ENCODE assay signal across 15 cellular contexts in the genomic region with DNA sequence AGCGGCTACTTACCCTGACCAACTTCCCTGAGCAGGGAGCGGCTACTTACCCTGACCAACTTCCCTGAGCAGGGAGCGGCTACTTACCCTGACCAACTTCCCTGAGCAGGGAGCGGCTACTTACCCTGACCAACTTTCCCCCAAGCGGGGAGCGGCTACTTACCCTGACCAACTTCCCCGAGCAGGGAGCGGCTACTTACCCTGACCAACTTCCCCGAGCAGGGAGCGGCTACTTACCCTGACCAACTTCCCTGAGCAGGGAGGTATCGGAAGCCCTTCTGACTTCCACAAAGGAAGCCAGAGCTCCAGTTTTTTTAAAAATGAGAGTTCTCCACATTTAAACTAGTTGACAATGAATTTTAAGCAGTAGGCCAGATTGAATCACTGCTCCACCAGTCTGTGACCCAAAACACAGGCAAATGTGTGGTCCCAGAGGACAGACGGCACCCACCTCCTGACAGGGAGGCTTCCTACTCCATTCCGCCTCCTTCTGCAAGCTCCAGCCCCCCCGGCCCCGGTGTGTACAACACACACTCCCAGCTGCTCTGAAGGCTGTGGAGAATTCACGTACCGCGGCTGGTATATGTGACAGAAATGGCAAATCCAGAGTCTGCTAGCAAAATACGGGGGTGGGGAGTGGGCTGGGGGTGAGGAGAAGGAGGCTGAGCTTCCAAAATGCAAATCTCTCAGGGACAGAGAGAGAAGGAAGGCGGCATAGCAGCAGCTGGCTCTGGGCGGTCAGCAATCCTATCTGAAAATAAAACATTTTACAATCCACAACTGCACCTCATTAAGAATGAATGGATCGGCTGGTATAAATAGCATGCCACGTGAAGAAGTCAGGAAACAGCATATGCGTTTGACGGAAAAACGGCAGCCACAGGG. TPM values are rescaled to one million over a fixed set of nuclear protein-coding genes. Genes with fewer than 3 reads are reported as not detected.
DNase-seq lines count a peak whose midpoint lies in the region; ATAC-seq and TF ChIP-seq lines count a peak whose summit lies in the region.
"Had no signal": no experiment of that assay in that cellular context is flagged by ENCODE, and none has a peak within 500 bp of the region (broad histone marks: within the 10 kb centered on the region; RNA-seq: fewer than 3 reads in every experiment).

No MANE protein-coding gene starts in this region.

- no peak overlapping the region for H4K91ac ChIP-seq in neuronal stem cell (ENCODE audit: low read depth, low read length, poor library complexity)

- H2BK15ac ChIP-seq in neuronal stem cell (ENCODE audit: low read length) = no peak overlapping the region

- no peak for TF ChIP-seq POLR2A in gastroesophageal sphincter (IDR thresholded peaks at IDR 0.05)
- no peak for TF ChIP-seq POLR2A in upper lobe of left lung (IDR thresholded peaks at IDR 0.05)

- no peaks in the 10 kb centered on the region for H3K79me1 ChIP-seq in neuronal stem cell (ENCODE audit: low read depth, low read length)

- no peak for TF ChIP-seq CTCF in gastroesophageal sphincter (IDR thresholded peaks at IDR 0.05)
- TF ChIP-seq CTCF in upper lobe of left lung (IDR thresholded peaks at IDR 0.05) = no peak
- no peak for TF ChIP-seq CTCF in nephron progenitor cell (IDR thresholded peaks at IDR 0.05)
- TF ChIP-seq CTCF in smooth muscle cell (IDR thresholded peaks at IDR 0.05; ENCODE audit: borderline replicate concordance, insufficient read depth, poor library complexity, severe bottlenecking) = no peak

- no peak overlapping the region for H3K23ac ChIP-seq in neuronal stem cell (ENCODE audit: low read depth, low read length, poor library complexity)

- no peaks in the 10 kb centered on the region for H3K36me3 Mint-ChIP-seq in nephron progenitor cell (ENCODE audit: low read depth)

- peaks cover 13% of the 10 kb centered on the region for H3K27me3 Mint-ChIP-seq in nephron progenitor cell (ENCODE audit: low read depth, poor library complexity)

- DNase-seq in activated CD4-positive, CD25-positive, alpha-beta regulatory T cell treated with anti-CD3 and anti-CD28 coated beads, Interleukin-2, amount 50 U/mL, for 72 hours = peak; percentile 8
- no peak for DNase-seq in neuronal stem cell (ENCODE audit: low spot score)
- DNase-seq in upper lobe of left lung = no peak
- no peak for DNase-seq in nephron progenitor cell
- no peak for DNase-seq in smooth muscle cell (lab: John Stamatoyannopoulos, UW; ENCODE audit: unreplicated experiment)
- DNase-seq: activated CD8-positive, alpha-beta T cell treated with anti-CD3 and anti-CD28 coated beads, Interleukin-2, amount 10 ng/mL, durations not matched to agents 7 days and 5 days; activated naive CD4-positive, alpha-beta T cell treated with Interleukin-2 at 50 U/mL for 16 hours had no signal

- H2AK5ac ChIP-seq in neuronal stem cell (ENCODE audit: low read depth, low read length) = no peak overlapping the region

- no peak overlapping the region for H2BK120ac ChIP-seq in neuronal stem cell (ENCODE audit: low read depth, low read length)

- H3K4me1 ChIP-seq in gastroesophageal sphincter = no peaks in the 10 kb centered on the region
- H3K4me1 ChIP-seq in neuronal stem cell (ENCODE audit: control insufficient read depth in 2 of 2, insufficient read depth in 1 of 2, low read depth in 1 of 2, low read length in 2 of 2) = peaks cover 8 to 12% of the 10 kb centered on the region in 2 donors
- H3K4me1 ChIP-seq in upper lobe of left lung = peaks cover 4 to 17% (median 12%) of the 10 kb centered on the region in 4 donors
- no peaks in the 10 kb centered on the region for H3K4me1 ChIP-seq in smooth muscle cell (ENCODE audit: low read depth)
- H3K4me1 ChIP-seq: Caco-2 had no signal

- WGBS in gastroesophageal sphincter (ENCODE audit: low coverage in 1 of 2), 2 donors = 25 to 73% methylated on average over 2 to 7 of the region's 26 CpGs
- WGBS in neuronal stem cell (ENCODE audit: extremely low coverage in 2 of 2, insufficient read length in 2 of 2, insufficient replicate concordance in 1 of 2), 2 donors = no CpG with 5 or more reads among the region's 26 CpGs
- 45 to 54% methylated on average over 16 to 24 of the region's 26 CpGs for WGBS in upper lobe of left lung, 2 donors
- 83% methylated on average over 25 of the region's 26 CpGs for WGBS in smooth muscle cell (ENCODE audit: low lambda C conversion rate)

- H2BK12ac ChIP-seq in neuronal stem cell (ENCODE audit: low read length) = no peak overlapping the region

- H3K27ac ChIP-seq in gastroesophageal sphincter (peak overlapping the region in 3 of 4 donors; percentile 64 to 74 (median 67)), neuronal stem cell (replicated peaks; ENCODE audit: low read length) (no peak overlapping the region), upper lobe of left lung (peak overlapping the region; percentile 21 to 80 (median 61)), smooth muscle cell (ENCODE audit: low read depth) (no peak overlapping the region)
- H3K27ac ChIP-seq: 22Rv1, thoracic aorta had no signal

- H3K4me2 ChIP-seq in neuronal stem cell (ENCODE audit: insufficient read depth, low read length, poor library complexity, severe bottlenecking) (no peak overlapping the region), smooth muscle cell (no peak overlapping the region)

- H3K9me3 Mint-ChIP-seq in nephron progenitor cell = no peaks in the 10 kb centered on the region

- no peak overlapping the region for H3K27ac Mint-ChIP-seq in nephron progenitor cell
- H3K27ac Mint-ChIP-seq: activated CD8-positive, alpha-beta T cell treated with anti-CD3 and anti-CD28 coated beads, Interleukin-2, amount 10 ng/mL, durations not matched to agents 7 days and 5 days had no signal

- H3K4me1 Mint-ChIP-seq in nephron progenitor cell = peaks cover 61% of the 10 kb centered on the region

- H3K4me3 ChIP-seq in gastroesophageal sphincter (peak overlapping the region in 1 of 2 donors; percentile 34), neuronal stem cell (ENCODE audit: low read length in 2 of 2) (no peak overlapping the region), upper lobe of left lung (no peak overlapping the region), smooth muscle cell (no peak overlapping the region)
- H3K4me3 ChIP-seq: left lung, thoracic aorta had no signal

- H3K4ac ChIP-seq in neuronal stem cell (ENCODE audit: low read length) = no peak overlapping the region

- H2AFZ ChIP-seq in neuronal stem cell (ENCODE audit: low read length) (peak overlapping the region; percentile 69), smooth muscle cell (ENCODE audit: low read depth) (no peak overlapping the region)

- H3K9me3 ChIP-seq in gastroesophageal sphincter = no peaks in the 10 kb centered on the region
- no peaks in the 10 kb centered on the region for H3K9me3 ChIP-seq in neuronal stem cell (replicated peaks in 1 of 2; ENCODE audit: control insufficient read depth in 2 of 2, insufficient read depth in 1 of 2, low read depth in 1 of 2, low read length in 2 of 2)
- H3K9me3 ChIP-seq in upper lobe of left lung = no peaks in the 10 kb centered on the region
- no peaks in the 10 kb centered on the region for H3K9me3 ChIP-seq in smooth muscle cell (replicated peaks; ENCODE audit: low read depth)
- H3K9me3 ChIP-seq: Caco-2, left lung, thoracic aorta had no signal

- H3K4me3 Mint-ChIP-seq in nephron progenitor cell = no peak overlapping the region
- H3K4me3 Mint-ChIP-seq: activated CD8-positive, alpha-beta T cell treated with anti-CD3 and anti-CD28 coated beads, Interleukin-2, amount 10 ng/mL, durations not matched to agents 7 days and 5 days had no signal

- H3K18ac ChIP-seq in neuronal stem cell (ENCODE audit: low read length) = peak overlapping the region; percentile 6

- H3F3A ChIP-seq in smooth muscle cell (ENCODE audit: low read depth) = no peaks in the 10 kb centered on the region

- no peaks in the 10 kb centered on the region for H3K36me3 ChIP-seq in gastroesophageal sphincter
- H3K36me3 ChIP-seq in neuronal stem cell (replicated peaks in 1 of 2; ENCODE audit: control insufficient read depth in 2 of 2, insufficient read depth in 2 of 2, low read length in 2 of 2) = no peaks in the 10 kb centered on the region
- H3K36me3 ChIP-seq in upper lobe of left lung = peaks cover 0 to 4% (median 0%) of the 10 kb centered on the region in 4 donors
- H3K36me3 ChIP-seq in smooth muscle cell (ENCODE audit: low read depth) = no peaks in the 10 kb centered on the region
- H3K36me3 ChIP-seq: left lung, thoracic aorta had no signal

- H4K20me1 ChIP-seq in smooth muscle cell (ENCODE audit: low read depth) = no peaks in the 10 kb centered on the region

- TF ChIP-seq EP300 in gastroesophageal sphincter (IDR thresholded peaks at IDR 0.05) (no peak), upper lobe of left lung (IDR thresholded peaks at IDR 0.05) (no peak)

- H3K14ac ChIP-seq in neuronal stem cell (ENCODE audit: low read length) = no peak overlapping the region

- H4K8ac ChIP-seq in neuronal stem cell (ENCODE audit: low read depth, low read length) = no peak overlapping the region

- H3K27me3 ChIP-seq in gastroesophageal sphincter = no peaks in the 10 kb centered on the region
- H3K27me3 ChIP-seq in neuronal stem cell (ENCODE audit: control insufficient read depth in 3 of 3, insufficient read depth in 3 of 3, low read depth in 1 of 3, low read length in 3 of 3) = peaks cover 0 to 4% (median 0%) of the 10 kb centered on the region in 3 experiments
- H3K27me3 ChIP-seq in upper lobe of left lung = no peaks in the 10 kb centered on the region
- H3K27me3 ChIP-seq in smooth muscle cell (ENCODE audit: low read depth) = no peaks in the 10 kb centered on the region
- H3K27me3 ChIP-seq: left lung had no signal

- ATAC-seq in activated CD4-positive, CD25-positive, alpha-beta regulatory T cell treated with anti-CD3 and anti-CD28 coated beads, Interleukin-2, amount 50 U/mL, for 24 hours = no peak
- ATAC-seq in gastroesophageal sphincter (no peak), upper lobe of left lung (ENCODE audit: low FRiP score in 2 of 2) (no peak), HG03095 (IDR thresholded peaks at IDR 0.05; ENCODE audit: unreplicated experiment) (no peak)
- ATAC-seq: activated CD8-positive, alpha-beta T cell treated with anti-CD3 and anti-CD28 coated beads, Interleukin-2, amount 10 ng/mL, durations not matched to agents 7 days and 5 days; left lung; Panc1 had no signal

- H3K9ac ChIP-seq in neuronal stem cell (ENCODE audit: low read depth, low read length, poor library complexity) (no peak overlapping the region), smooth muscle cell (ENCODE audit: low read depth) (no peak overlapping the region)

- no peaks in the 10 kb centered on the region for H3K79me2 ChIP-seq in smooth muscle cell (ENCODE audit: low read depth)

- H2BK5ac ChIP-seq in neuronal stem cell (ENCODE audit: low read length) = no peak overlapping the region

RNA-seq across cellular contexts. Expression of gene DOC2B, which starts 53.0 kb away (rescaled TPM):
- 10 to 100 TPM in 3 of 4 donors, 1 to 10 TPM in 1; 4.4 to 11.5 (median 10.6) TPM for total RNA-seq in gastroesophageal sphincter
- polyA plus RNA-seq in neuronal stem cell (2013, experiment 1 of 2) = 5.0 TPM
- polyA plus RNA-seq in neuronal stem cell (2013, experiment 2 of 2) = 4.9 TPM
- total RNA-seq in upper lobe of left lung = 10 to 100 TPM in 1 of 6 donors, 1 to 10 TPM in 5; 1.0 to 10.2 (median 4.4) TPM
- 0.27 TPM in 2 replicates for total RNA-seq in smooth muscle cell
- 0.24 and 0.48 TPM in 2 replicates for polyA plus RNA-seq in smooth muscle cell
- total RNA-seq: activated CD8-positive, alpha-beta T cell treated with anti-CD3 and anti-CD28 coated beads, Interleukin-2, amount 10 ng/mL, durations not matched to agents 7 days and 5 days; Caco-2 had no signal

Comparison
In these comparisons a context has a peak if more than half of its experiments do, and no peak if none do; other contexts are left out.
1. H3K27ac ChIP-seq: peak in gastroesophageal sphincter (3 of 4) and upper lobe of left lung (4 of 4); none in neuronal stem cell (single experiment) and smooth muscle cell (single experiment).